In the genomic region with DNA sequence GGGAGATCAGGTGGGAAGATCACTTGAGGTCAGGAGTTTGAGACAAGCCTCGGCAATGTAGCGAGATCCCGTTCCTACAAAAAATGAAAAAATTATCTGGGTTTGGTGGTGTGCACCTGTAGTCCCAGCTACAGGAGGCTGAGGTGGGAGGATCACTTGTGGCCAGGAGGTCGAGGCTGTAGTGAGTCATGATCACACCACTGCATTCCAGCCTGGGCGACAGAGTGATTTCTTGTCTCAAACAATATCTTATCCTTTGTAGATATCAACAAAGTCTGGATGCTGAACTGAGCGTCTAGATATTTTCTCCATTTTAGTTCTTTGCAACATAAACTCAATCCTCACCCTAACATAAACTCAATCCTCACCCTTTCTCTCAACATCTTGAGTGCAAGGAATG, we compare ENCODE assay signal across 17 cellular contexts.
A peak's percentile ranks its signal among the peaks of the same experiment; 100 is the strongest.
DNase-seq lines count a peak whose midpoint lies in the region; ATAC-seq and TF ChIP-seq lines count a peak whose summit lies in the region.
"Had no signal": no experiment of that assay in that cellular context is flagged by ENCODE, and none has a peak within 500 bp of the region (broad histone marks: within the 10 kb centered on the region; RNA-seq: fewer than 3 reads in every experiment).

No MANE protein-coding gene starts in this region.

- H2AFZ ChIP-seq in GM23338 = no peak overlapping the region

- H3K27ac Mint-ChIP-seq in GM23338 (no peak overlapping the region), WTC11 (peak overlapping the region; percentile 63; the same call in 1 of the 2 replicates)
- peak overlapping the region; percentile 37 for H3K27ac Mint-ChIP-seq in dendritic cell treated with granulocyte-macrophage colony-stimulating factor and Interleukin-4, amounts not matched to agents 40 ng/mL and 50 ng/mL, for 4 days
- H3K27ac Mint-ChIP-seq: CD4-positive, alpha-beta memory T cell had no signal

- H3K4me1 Mint-ChIP-seq in GM23338 (peaks cover 69% of the 10 kb centered on the region), WTC11 (peaks cover 69% of the 10 kb centered on the region)
- peaks cover 68% of the 10 kb centered on the region for H3K4me1 Mint-ChIP-seq in dendritic cell treated with granulocyte-macrophage colony-stimulating factor and Interleukin-4, amounts not matched to agents 40 ng/mL and 50 ng/mL, for 4 days (ENCODE audit: low read depth)

- peaks cover 98% of the 10 kb centered on the region for H3K79me2 ChIP-seq in GM23338 (replicated peaks; ENCODE audit: insufficient read depth)

- H3K27ac ChIP-seq in GM23338 (ENCODE audit: low read depth) = peak overlapping the region; percentile 12
- H3K27ac ChIP-seq: A549, C4-2B, HL-60 had no signal

- no peak overlapping the region for H3K4me2 ChIP-seq in GM23338
- H3K4me2 ChIP-seq: A549 had no signal

- H3K9me3 Mint-ChIP-seq in GM23338 (no peaks in the 10 kb centered on the region; the same call in 2 of the 3 replicates), WTC11 (no peaks in the 10 kb centered on the region)
- H3K9me3 Mint-ChIP-seq in dendritic cell treated with granulocyte-macrophage colony-stimulating factor and Interleukin-4, amounts not matched to agents 40 ng/mL and 50 ng/mL, for 4 days = no peaks in the 10 kb centered on the region
- H3K9me3 Mint-ChIP-seq: CD4-positive, alpha-beta memory T cell had no signal

- peaks cover 34% of the 10 kb centered on the region for H3K4me1 ChIP-seq in GM23338 (ENCODE audit: insufficient read depth)
- H3K4me1 ChIP-seq: A549 had no signal

- H3K27me3 ChIP-seq in GM23338 (ENCODE audit: insufficient read depth) = no peaks in the 10 kb centered on the region
- H3K27me3 ChIP-seq: BE2C had no signal

- ATAC-seq in GM23338 (no peak), WTC11 (no peak), GM19463 (IDR thresholded peaks at IDR 0.05; ENCODE audit: unreplicated experiment) (no peak), GM18498 (IDR thresholded peaks at IDR 0.05; ENCODE audit: unreplicated experiment) (no peak), GM21717 (IDR thresholded peaks at IDR 0.05; ENCODE audit: unreplicated experiment) (no peak)
- ATAC-seq: A549 had no signal

- H4K20me1 ChIP-seq in GM23338 (replicated peaks; ENCODE audit: insufficient read depth) = peaks cover 93% of the 10 kb centered on the region

- H3F3A ChIP-seq in GM23338 (replicated peaks; ENCODE audit: low read depth) = peaks cover 15% of the 10 kb centered on the region

- CTCF ChIA-PET in WTC11 (lab: Charles Lee) = no interaction called here

- POLR2A ChIA-PET in WTC11 (lab: Charles Lee) = no interaction called here

- H3K27me3 Mint-ChIP-seq in GM23338 (ENCODE audit: insufficient read depth, low read depth, poor library complexity) = peaks cover 24% of the 10 kb centered on the region
- no peaks in the 10 kb centered on the region for H3K27me3 Mint-ChIP-seq in WTC11 (ENCODE audit: low read depth)
- H3K27me3 Mint-ChIP-seq in dendritic cell treated with granulocyte-macrophage colony-stimulating factor and Interleukin-4, amounts not matched to agents 40 ng/mL and 50 ng/mL, for 4 days = no peaks in the 10 kb centered on the region
- H3K27me3 Mint-ChIP-seq: CD4-positive, alpha-beta memory T cell had no signal

- H3K9me2 ChIP-seq in GM23338 (ENCODE audit: insufficient read depth) = no peaks in the 10 kb centered on the region

- no peak overlapping the region for H3K4me3 ChIP-seq in GM23338
- H3K4me3 ChIP-seq: A549 had no signal

- DNase-seq in EL = peak; percentile 7
- DNase-seq in GM23338 (ENCODE audit: low spot score) = no peak
- no peak for DNase-seq in WTC11 (ENCODE audit: low spot score)
- DNase-seq: BE2C; Caco-2; CD4-positive, alpha-beta memory T cell; DND-41; HCEC 1CT; IMR-90; KG1 had no signal

- H3K4me3 Mint-ChIP-seq in GM23338 = no peak overlapping the region
- no peak overlapping the region for H3K4me3 Mint-ChIP-seq in WTC11
- no peak overlapping the region for H3K4me3 Mint-ChIP-seq in dendritic cell treated with granulocyte-macrophage colony-stimulating factor and Interleukin-4, amounts not matched to agents 40 ng/mL and 50 ng/mL, for 4 days
- H3K4me3 Mint-ChIP-seq: CD4-positive, alpha-beta memory T cell had no signal

- H3K36me3 ChIP-seq in GM23338 (ENCODE audit: insufficient read depth) = peaks cover 14% of the 10 kb centered on the region

- H3K36me3 Mint-ChIP-seq in GM23338 (ENCODE audit: low read depth) (peaks cover 44% of the 10 kb centered on the region), WTC11 (peaks cover 31% of the 10 kb centered on the region)
- peaks cover 31% of the 10 kb centered on the region for H3K36me3 Mint-ChIP-seq in dendritic cell treated with granulocyte-macrophage colony-stimulating factor and Interleukin-4, amounts not matched to agents 40 ng/mL and 50 ng/mL, for 4 days (ENCODE audit: low read depth)

- intact Hi-C loops in dendritic cell treated with granulocyte-macrophage colony-stimulating factor and Interleukin-4, amounts not matched to agents 40 ng/mL and 50 ng/mL, for 4 days (cut with micrococcal nuclease) = no loop called here

- TF ChIP-seq CTCF in GM23338 (conservative IDR thresholded peaks at IDR 0.05; ENCODE audit: low read depth in 2 of 2) (no peak), WTC11 (IDR thresholded peaks at IDR 0.05) (no peak)

TF ChIP-seq in GM23338, 12 proteins besides CTCF, POLR2A, EP300 and RAD21 (continues in another document):
- TF ChIP-seq EZH2 (IDR thresholded peaks at IDR 0.05; ENCODE audit: low read depth, unreplicated experiment) = no peak
- no peak for TF ChIP-seq POLR2AphosphoS5 (IDR thresholded peaks at IDR 0.05; ENCODE audit: low read depth)
- TF ChIP-seq CREB1 (CRISPR knock-in tag; IDR thresholded peaks at IDR 0.05; ENCODE audit: low read depth) = no peak
- TF ChIP-seq, protein P1, sequence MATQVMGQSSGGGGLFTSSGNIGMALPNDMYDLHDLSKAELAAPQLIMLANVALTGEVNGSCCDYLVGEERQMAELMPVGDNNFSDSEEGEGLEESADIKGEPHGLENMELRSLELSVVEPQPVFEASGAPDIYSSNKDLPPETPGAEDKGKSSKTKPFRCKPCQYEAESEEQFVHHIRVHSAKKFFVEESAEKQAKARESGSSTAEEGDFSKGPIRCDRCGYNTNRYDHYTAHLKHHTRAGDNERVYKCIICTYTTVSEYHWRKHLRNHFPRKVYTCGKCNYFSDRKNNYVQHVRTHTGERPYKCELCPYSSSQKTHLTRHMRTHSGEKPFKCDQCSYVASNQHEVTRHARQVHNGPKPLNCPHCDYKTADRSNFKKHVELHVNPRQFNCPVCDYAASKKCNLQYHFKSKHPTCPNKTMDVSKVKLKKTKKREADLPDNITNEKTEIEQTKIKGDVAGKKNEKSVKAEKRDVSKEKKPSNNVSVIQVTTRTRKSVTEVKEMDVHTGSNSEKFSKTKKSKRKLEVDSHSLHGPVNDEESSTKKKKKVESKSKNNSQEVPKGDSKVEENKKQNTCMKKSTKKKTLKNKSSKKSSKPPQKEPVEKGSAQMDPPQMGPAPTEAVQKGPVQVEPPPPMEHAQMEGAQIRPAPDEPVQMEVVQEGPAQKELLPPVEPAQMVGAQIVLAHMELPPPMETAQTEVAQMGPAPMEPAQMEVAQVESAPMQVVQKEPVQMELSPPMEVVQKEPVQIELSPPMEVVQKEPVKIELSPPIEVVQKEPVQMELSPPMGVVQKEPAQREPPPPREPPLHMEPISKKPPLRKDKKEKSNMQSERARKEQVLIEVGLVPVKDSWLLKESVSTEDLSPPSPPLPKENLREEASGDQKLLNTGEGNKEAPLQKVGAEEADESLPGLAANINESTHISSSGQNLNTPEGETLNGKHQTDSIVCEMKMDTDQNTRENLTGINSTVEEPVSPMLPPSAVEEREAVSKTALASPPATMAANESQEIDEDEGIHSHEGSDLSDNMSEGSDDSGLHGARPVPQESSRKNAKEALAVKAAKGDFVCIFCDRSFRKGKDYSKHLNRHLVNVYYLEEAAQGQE (IDR thresholded peaks at IDR 0.05; ENCODE audit: unreplicated experiment) = no peak
- TF ChIP-seq ZNF331 (CRISPR knock-in tag; IDR thresholded peaks at IDR 0.05; ENCODE audit: low read depth) = no peak
- TF ChIP-seq NANOG (IDR thresholded peaks at IDR 0.05; ENCODE audit: borderline replicate concordance) = no peak
- TF ChIP-seq ZNF114 (CRISPR knock-in tag; IDR thresholded peaks at IDR 0.05) = no peak
- no peak for TF ChIP-seq EZH2phosphoT487 (IDR thresholded peaks at IDR 0.05; ENCODE audit: unreplicated experiment)

TF ChIP-seq in WTC11, 78 proteins besides CTCF, POLR2A, EP300 and RAD21 (continues in another document):
- TF ChIP-seq, protein P2, sequence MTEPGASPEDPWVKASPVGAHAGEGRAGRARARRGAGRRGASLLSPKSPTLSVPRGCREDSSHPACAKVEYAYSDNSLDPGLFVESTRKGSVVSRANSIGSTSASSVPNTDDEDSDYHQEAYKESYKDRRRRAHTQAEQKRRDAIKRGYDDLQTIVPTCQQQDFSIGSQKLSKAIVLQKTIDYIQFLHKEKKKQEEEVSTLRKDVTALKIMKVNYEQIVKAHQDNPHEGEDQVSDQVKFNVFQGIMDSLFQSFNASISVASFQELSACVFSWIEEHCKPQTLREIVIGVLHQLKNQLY (CRISPR knock-in tag; IDR thresholded peaks at IDR 0.05) = no peak
- TF ChIP-seq, protein P3, sequence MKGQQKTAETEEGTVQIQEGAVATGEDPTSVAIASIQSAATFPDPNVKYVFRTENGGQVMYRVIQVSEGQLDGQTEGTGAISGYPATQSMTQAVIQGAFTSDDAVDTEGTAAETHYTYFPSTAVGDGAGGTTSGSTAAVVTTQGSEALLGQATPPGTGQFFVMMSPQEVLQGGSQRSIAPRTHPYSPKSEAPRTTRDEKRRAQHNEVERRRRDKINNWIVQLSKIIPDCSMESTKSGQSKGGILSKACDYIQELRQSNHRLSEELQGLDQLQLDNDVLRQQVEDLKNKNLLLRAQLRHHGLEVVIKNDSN (CRISPR knock-in tag; IDR thresholded peaks at IDR 0.05) = no peak
- TF ChIP-seq ZNF219 (CRISPR knock-in tag; IDR thresholded peaks at IDR 0.05; ENCODE audit: borderline replicate concordance) = no peak
- TF ChIP-seq NFATC4 (CRISPR knock-in tag; IDR thresholded peaks at IDR 0.05) = no peak
- no peak for TF ChIP-seq TP53 (CRISPR knock-in tag; IDR thresholded peaks at IDR 0.05)
- TF ChIP-seq GTF2I (CRISPR knock-in tag; conservative IDR thresholded peaks at IDR 0.05) = no peak
- TF ChIP-seq, protein P4, sequence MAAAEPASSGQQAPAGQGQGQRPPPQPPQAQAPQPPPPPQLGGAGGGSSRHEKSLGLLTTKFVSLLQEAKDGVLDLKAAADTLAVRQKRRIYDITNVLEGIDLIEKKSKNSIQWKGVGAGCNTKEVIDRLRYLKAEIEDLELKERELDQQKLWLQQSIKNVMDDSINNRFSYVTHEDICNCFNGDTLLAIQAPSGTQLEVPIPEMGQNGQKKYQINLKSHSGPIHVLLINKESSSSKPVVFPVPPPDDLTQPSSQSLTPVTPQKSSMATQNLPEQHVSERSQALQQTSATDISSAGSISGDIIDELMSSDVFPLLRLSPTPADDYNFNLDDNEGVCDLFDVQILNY (CRISPR knock-in tag; IDR thresholded peaks at IDR 0.05) = no peak
- TF ChIP-seq SOX15 (CRISPR knock-in tag; IDR thresholded peaks at IDR 0.05) = no peak
